ENCODE assay signal across 9 cellular contexts in genomic region chr17:6455321-6455705, GRCh38. TPM values are rescaled to one million over a fixed set of nuclear protein-coding genes. Genes with fewer than 3 reads are reported as not detected.
DNase-seq lines count a peak whose midpoint lies in the region; ATAC-seq and TF ChIP-seq lines count a peak whose summit lies in the region.
"Had no signal": no experiment of that assay in that cellular context is flagged by ENCODE, and none has a peak within 500 bp of the region (broad histone marks: within the 10 kb centered on the region; RNA-seq: fewer than 3 reads in every experiment).

No MANE protein-coding gene starts in this region.

- TF ChIP-seq CTCF in heart right ventricle (IDR thresholded peaks at IDR 0.05), result no peak

- WGBS in heart right ventricle, 2 donors, result 1 to 2% methylated on average over 30 to 35 of the region's 35 CpGs

- DNase-seq in activated CD8-positive, alpha-beta memory T cell treated with anti-CD3 and anti-CD28 coated beads, Interleukin-2, amount 50 U/mL, for 4 hours, result peak; percentile 33
- no peak for DNase-seq in heart right ventricle
- DNase-seq in stimulated activated CD4-positive, alpha-beta T cell treated with anti-CD3 and anti-CD28 coated beads, Interleukin-2, amount 100 ng/mL, for 24 hours, result peak; percentile 36 to 46
- DNase-seq in D341Med (ENCODE audit: low spot score), result no peak

- intact Hi-C loops in heart right ventricle (cut with DNase I), result no loop called here

- no peaks in the 10 kb centered on the region for H3K9me3 ChIP-seq in heart right ventricle

- H3K36me3 ChIP-seq in heart right ventricle, result no peaks in the 10 kb centered on the region

- ATAC-seq in HG02885 (IDR thresholded peaks at IDR 0.05; ENCODE audit: poor library complexity, unreplicated experiment) (peak; percentile 34), heart right ventricle (peak in 5 of 8 donors; percentile 12 to 44 (median 28)), GM19397 (IDR thresholded peaks at IDR 0.05; ENCODE audit: unreplicated experiment) (no peak), GM21515 (IDR thresholded peaks at IDR 0.05; ENCODE audit: unreplicated experiment) (no peak), HG02759 (IDR thresholded peaks at IDR 0.05; ENCODE audit: unreplicated experiment) (no peak)

- peaks cover 0 to 31% (median 20%) of the 10 kb centered on the region in 7 donors for H3K27me3 ChIP-seq in heart right ventricle

- peaks cover 0 to 23% (median 12%) of the 10 kb centered on the region in 9 donors for H3K4me1 ChIP-seq in heart right ventricle

- H3K4me3 ChIP-seq in heart right ventricle, result peak overlapping the region in 8 of 10 donors; percentile 13 to 38 (median 32)

- no peak overlapping the region for H3K27ac ChIP-seq in heart right ventricle
- H3K27ac ChIP-seq: HL-60 had no signal

RNA-seq across cellular contexts. Expression of gene PIMREG, which starts 11.1 kb away (rescaled TPM):
- 1 to 10 TPM in 1 of 10 donors, under 1 TPM in 4, not detected in 5; 0.21 to 4.0 (median 0.74) TPM for total RNA-seq in heart right ventricle
- under 1 TPM in 1 of 2 donors, not detected in 1; 0.25 TPM for polyA plus RNA-seq in heart right ventricle

RNA-seq across cellular contexts. Expression of gene AIPL1, which starts 20.4 kb away (rescaled TPM):
- total RNA-seq in heart right ventricle, result not detected
- under 1 TPM in 1 of 2 donors, not detected in 1; 0.01 TPM for polyA plus RNA-seq in heart right ventricle

Comparison
In these comparisons a context has a peak if more than half of its experiments do, and no peak if none do; other contexts are left out.
1. ATAC-seq: peak in HG02885 (single experiment) and heart right ventricle (5 of 8); none in GM19397 (single experiment), GM21515 (single experiment) and HG02759 (single experiment).
2. DNase-seq: peak in activated CD8-positive, alpha-beta memory T cell treated with anti-CD3 and anti-CD28 coated beads, Interleukin-2, amount 50 U/mL, for 4 hours (single experiment) and stimulated activated CD4-positive, alpha-beta T cell treated with anti-CD3 and anti-CD28 coated beads, Interleukin-2, amount 100 ng/mL, for 24 hours (2 of 2); none in heart right ventricle (0 of 2) and D341Med (single experiment).